ENCODE assay signal across 10 cellular contexts in the genomic region with DNA sequence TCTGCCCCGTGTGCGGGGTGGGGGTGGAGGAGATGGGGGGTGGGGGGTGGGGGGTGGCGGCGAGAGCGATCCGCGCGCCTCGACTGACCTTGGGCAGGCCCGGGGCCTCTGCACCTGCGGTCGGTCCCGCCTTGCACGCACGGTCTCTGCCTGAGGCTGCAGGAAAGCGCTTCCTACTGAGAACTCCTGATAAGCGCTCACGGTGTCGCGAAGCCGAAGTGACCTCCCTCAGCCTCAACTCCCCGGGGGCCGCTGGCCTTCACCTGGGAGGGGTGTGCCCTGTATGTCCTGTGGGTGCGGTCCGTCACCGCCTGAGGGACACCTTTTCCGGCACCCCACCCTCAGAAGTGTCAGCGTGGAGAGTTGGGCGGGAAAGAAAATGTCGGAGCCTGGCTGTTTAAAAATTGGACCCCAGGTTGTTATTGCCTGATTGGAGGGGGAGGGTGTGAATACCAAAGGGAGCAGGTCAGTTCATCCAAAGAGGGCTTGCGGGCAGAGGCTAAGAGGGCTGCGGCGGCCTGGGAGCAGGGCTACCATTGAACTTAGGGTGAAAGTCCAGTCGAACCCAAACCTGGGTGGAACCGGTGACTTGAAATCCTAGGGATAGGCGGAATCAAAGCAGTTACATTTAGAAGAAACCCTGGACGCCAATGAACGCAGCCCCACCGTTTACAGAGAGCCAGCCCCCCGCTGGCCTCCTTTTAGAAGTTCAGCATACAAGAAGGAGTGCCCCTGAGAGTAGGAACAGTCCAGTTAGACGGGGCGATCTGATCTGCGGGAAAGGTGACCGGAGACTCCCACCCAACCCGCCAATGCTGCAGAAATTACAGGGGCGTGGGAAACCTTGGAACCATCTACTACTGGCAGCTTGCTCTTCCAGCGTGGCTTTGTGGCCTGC. TPM values are rescaled to one million over a fixed set of nuclear protein-coding genes. Genes with fewer than 3 reads are reported as not detected.
DNase-seq lines count a peak whose midpoint lies in the region; ATAC-seq, FAIRE-seq and TF ChIP-seq lines count a peak whose summit lies in the region.
"Had no signal": no experiment of that assay in that cellular context is flagged by ENCODE, and none has a peak within 500 bp of the region (broad histone marks: within the 10 kb centered on the region; RNA-seq: fewer than 3 reads in every experiment).

No MANE protein-coding gene starts in this region.

- peak; percentile 16 for DNase-seq in natural killer cell treated with Interleukin-12 subunit alpha and Interleukin-12 subunit beta and Interleukin-15 and Interleukin-18, amount 100 ng/mL, for 72 hours (ENCODE audit: low spot score)
- no peak for DNase-seq in natural killer cell
- DNase-seq in astrocyte (ENCODE audit: low read depth), result no peak
- DNase-seq in mesendoderm, result peak; percentile 46
- DNase-seq in vagina (ENCODE audit: extremely low spot score in 2 of 2), result no peak
- no peak for DNase-seq in NCI-H510A treated with DMSO at 0.1 percent for 48 hours (lab: John Stamatoyannopoulos, UW)
- no peak for DNase-seq in NCI-H226

- H3K79me2 ChIP-seq in astrocyte (ENCODE audit: insufficient read depth, low read length), result no peaks in the 10 kb centered on the region
- no peaks in the 10 kb centered on the region for H3K79me2 ChIP-seq in mesendoderm (ENCODE audit: control insufficient read depth, insufficient read depth, low read length)

- H2AK5ac ChIP-seq in mesendoderm (ENCODE audit: low read length), result no peak overlapping the region

- no peaks in the 10 kb centered on the region for H3K36me3 Mint-ChIP-seq in natural killer cell treated with Interleukin-12 subunit alpha and Interleukin-12 subunit beta and Interleukin-15 and Interleukin-18, amount 100 ng/mL, for 72 hours
- H3K36me3 Mint-ChIP-seq in natural killer cell, result no peaks in the 10 kb centered on the region
- H3K36me3 Mint-ChIP-seq in astrocyte (ENCODE audit: low read depth, unreplicated experiment), result no peaks in the 10 kb centered on the region

- no peak overlapping the region for H3K18ac ChIP-seq in mesendoderm (ENCODE audit: low read length)

- no peak overlapping the region for H2AFZ ChIP-seq in astrocyte (ENCODE audit: low read depth, low read length)

- H2BK5ac ChIP-seq in mesendoderm (ENCODE audit: low read length), result no peak overlapping the region

- FAIRE-seq in astrocyte (lab: Jason Lieb, UNC), result no peak

- H3K27ac Mint-ChIP-seq in natural killer cell treated with Interleukin-12 subunit alpha and Interleukin-12 subunit beta and Interleukin-15 and Interleukin-18, amount 100 ng/mL, for 72 hours, result no peak overlapping the region
- H3K27ac Mint-ChIP-seq in natural killer cell (no peak overlapping the region), astrocyte (ENCODE audit: unreplicated experiment) (no peak overlapping the region)

- H2BK15ac ChIP-seq in mesendoderm (replicated peaks; ENCODE audit: low read depth), result no peak overlapping the region

- H3K27ac ChIP-seq in astrocyte (ENCODE audit: low read depth, low read length) (no peak overlapping the region), mesendoderm (ENCODE audit: low read depth, low read length) (no peak overlapping the region), vagina (no peak overlapping the region)
- H3K27ac ChIP-seq: BLaER1 treated with 17β-estradiol and CSF1 and Interleukin-3, amounts not matched to agents 10 nM and 100 nM had no signal

- H4K20me1 ChIP-seq in astrocyte (ENCODE audit: insufficient read depth, low read length), result no peaks in the 10 kb centered on the region

- H2BK120ac ChIP-seq in mesendoderm (ENCODE audit: low read depth, low read length), result no peak overlapping the region

- no peak overlapping the region for H4K5ac ChIP-seq in mesendoderm (ENCODE audit: low read length)

- peaks cover 32 to 41% of the 10 kb centered on the region in 2 donors for H3K27me3 Mint-ChIP-seq in natural killer cell treated with Interleukin-12 subunit alpha and Interleukin-12 subunit beta and Interleukin-15 and Interleukin-18, amount 100 ng/mL, for 72 hours
- H3K27me3 Mint-ChIP-seq in natural killer cell (ENCODE audit: low read depth in 2 of 2) (peaks cover 29 to 40% of the 10 kb centered on the region in 2 donors), astrocyte (ENCODE audit: low read depth, unreplicated experiment) (peaks cover 78% of the 10 kb centered on the region)

- peaks cover 57% of the 10 kb centered on the region for H3K27me3 ChIP-seq in astrocyte (ENCODE audit: insufficient read depth, low read length)
- peaks cover 33% of the 10 kb centered on the region for H3K27me3 ChIP-seq in mesendoderm (ENCODE audit: insufficient read depth, low read length, poor library complexity)
- no peaks in the 10 kb centered on the region for H3K27me3 ChIP-seq in vagina

- no peak overlapping the region for H3K23ac ChIP-seq in mesendoderm (ENCODE audit: low read length)

- H3K79me1 ChIP-seq in mesendoderm (ENCODE audit: low read length), result no peaks in the 10 kb centered on the region

- H3K9me3 Mint-ChIP-seq in natural killer cell treated with Interleukin-12 subunit alpha and Interleukin-12 subunit beta and Interleukin-15 and Interleukin-18, amount 100 ng/mL, for 72 hours, result no peaks in the 10 kb centered on the region
- H3K9me3 Mint-ChIP-seq in natural killer cell (no peaks in the 10 kb centered on the region), astrocyte (ENCODE audit: unreplicated experiment) (peaks cover 3% of the 10 kb centered on the region)

- peaks cover 0 to 2% of the 10 kb centered on the region in 2 donors for H3K4me1 Mint-ChIP-seq in natural killer cell treated with Interleukin-12 subunit alpha and Interleukin-12 subunit beta and Interleukin-15 and Interleukin-18, amount 100 ng/mL, for 72 hours (ENCODE audit: low read depth in 2 of 2)
- H3K4me1 Mint-ChIP-seq in natural killer cell (peaks cover 0 to 6% of the 10 kb centered on the region in 2 donors), astrocyte (ENCODE audit: low read depth, unreplicated experiment) (peaks cover 19% of the 10 kb centered on the region)

- H4K8ac ChIP-seq in mesendoderm (ENCODE audit: low read depth, low read length), result no peak overlapping the region

- H3K4me1 ChIP-seq in astrocyte (ENCODE audit: insufficient read depth, low read length) (peaks cover 4% of the 10 kb centered on the region), mesendoderm (ENCODE audit: control insufficient read depth, low read depth, low read length) (no peaks in the 10 kb centered on the region), vagina (peaks cover 12% of the 10 kb centered on the region)

- peak overlapping the region; percentile 64 for H3K4me3 Mint-ChIP-seq in natural killer cell treated with Interleukin-12 subunit alpha and Interleukin-12 subunit beta and Interleukin-15 and Interleukin-18, amount 100 ng/mL, for 72 hours
- no peak overlapping the region for H3K4me3 Mint-ChIP-seq in natural killer cell
- peak overlapping the region; percentile 76 for H3K4me3 Mint-ChIP-seq in astrocyte (ENCODE audit: unreplicated experiment)

- H3K4me2 ChIP-seq in astrocyte (ENCODE audit: low read length) (no peak overlapping the region), mesendoderm (ENCODE audit: low read length) (no peak overlapping the region)

- no peak for ATAC-seq in natural killer cell treated with Interleukin-12 subunit alpha and Interleukin-12 subunit beta and Interleukin-15 and Interleukin-18, amount 100 ng/mL, for 72 hours
- ATAC-seq in natural killer cell (no peak), HG02759 (IDR thresholded peaks at IDR 0.05; ENCODE audit: unreplicated experiment) (no peak)

- H3K36me3 ChIP-seq in astrocyte (ENCODE audit: insufficient read depth, low read length), result no peaks in the 10 kb centered on the region
- no peaks in the 10 kb centered on the region for H3K36me3 ChIP-seq in mesendoderm (ENCODE audit: control insufficient read depth, insufficient read depth, low read length)
- no peaks in the 10 kb centered on the region for H3K36me3 ChIP-seq in vagina
- H3K36me3 ChIP-seq: BLaER1 treated with 17β-estradiol and CSF1 and Interleukin-3, amounts not matched to agents 10 nM and 100 nM had no signal

- no peak for TF ChIP-seq POLR2A in vagina (IDR thresholded peaks at IDR 0.05)

- no peaks in the 10 kb centered on the region for H3K9me3 ChIP-seq in astrocyte (ENCODE audit: insufficient read depth, low read depth, low read length)
- H3K9me3 ChIP-seq in vagina, result no peaks in the 10 kb centered on the region
- H3K9me3 ChIP-seq: BLaER1 treated with 17β-estradiol and CSF1 and Interleukin-3, amounts not matched to agents 10 nM and 100 nM had no signal

- H3K4ac ChIP-seq in mesendoderm (ENCODE audit: low read depth, low read length), result no peak overlapping the region

- TF ChIP-seq CTCF in natural killer cell (IDR thresholded peaks at IDR 0.05), result no peak
- no peak for TF ChIP-seq CTCF in astrocyte (IDR thresholded peaks at IDR 0.05; ENCODE audit: insufficient read depth, low read depth, low read length)
- TF ChIP-seq CTCF in vagina (IDR thresholded peaks at IDR 0.05), result no peak

- WGBS in mesendoderm (ENCODE audit: extremely low coverage, insufficient coverage, low lambda C conversion rate), result no CpG with 5 or more reads among the region's 47 CpGs

- no peak overlapping the region for H3K4me3 ChIP-seq in astrocyte (ENCODE audit: insufficient read depth, low read depth, low read length)
- H3K4me3 ChIP-seq in mesendoderm (ENCODE audit: low read length), result no peak overlapping the region
- peak overlapping the region; percentile 42 to 43 for H3K4me3 ChIP-seq in vagina

- H3K56ac ChIP-seq in mesendoderm (ENCODE audit: low read length), result no peak overlapping the region

- intact Hi-C loops in natural killer cell (cut with micrococcal nuclease) (no loop called here), vagina (cut with DNase I) (no loop called here)

- no peak overlapping the region for H3K9ac ChIP-seq in astrocyte (ENCODE audit: low read length)
- H3K9ac ChIP-seq in mesendoderm (ENCODE audit: low read length), result no peak overlapping the region

RNA-seq across cellular contexts. Expression of a gene that starts 1.2 kb away (rescaled TPM):
- total RNA-seq in natural killer cell treated with Interleukin-12 subunit alpha and Interleukin-12 subunit beta and Interleukin-15 and Interleukin-18, amount 100 ng/mL, for 72 hours, result 1 to 10 TPM; 1.2 to 2.2 TPM
- 1 to 10 TPM in 2 of 3 donors, under 1 TPM in 1; 0.54 to 3.3 (median 1.8) TPM for total RNA-seq in natural killer cell
- total RNA-seq in astrocyte, result 0.41 TPM in 1 of 2 replicates, not detected in the other
- polyA plus RNA-seq in mesendoderm (2013, experiment 1 of 2), result 0.10 TPM
- 0.14 TPM for polyA plus RNA-seq in mesendoderm (2013, experiment 2 of 2)
- total RNA-seq in vagina, result 71.0 TPM
- total RNA-seq: lung microvascular endothelial cell had no signal

Comparison
In these comparisons a context has a peak if more than half of its experiments do, and no peak if none do; other contexts are left out.
1. DNase-seq: peak in natural killer cell treated with Interleukin-12 subunit alpha and Interleukin-12 subunit beta and Interleukin-15 and Interleukin-18, amount 100 ng/mL, for 72 hours (single experiment) and mesendoderm (single experiment); none in natural killer cell (single experiment), astrocyte (single experiment), vagina (0 of 2), NCI-H510A treated with DMSO at 0.1 percent for 48 hours (single experiment) and NCI-H226 (single experiment).
2. H3K4me3 ChIP-seq: peak in vagina (2 of 2); none in astrocyte (single experiment) and mesendoderm (single experiment).
3. RNA of a gene that starts 1.2 kb away (total RNA-seq): 71.0 TPM in vagina (single experiment); 1.2 to 2.2 TPM in natural killer cell treated with Interleukin-12 subunit alpha and Interleukin-12 subunit beta and Interleukin-15 and Interleukin-18, amount 100 ng/mL, for 72 hours, 0.54 to 3.3 TPM in natural killer cell and 0.41 TPM in astrocyte; every median in the first group is over 10 times any median in the second.